Comparison of ENCODE assay signal across 9 cellular contexts in genomic region chr9:5582835-5583195, GRCh38. TPM values are rescaled to one million over a fixed set of nuclear protein-coding genes. Genes with fewer than 3 reads are reported as not detected.
DNase-seq lines count a peak whose midpoint lies in the region; ATAC-seq and TF ChIP-seq lines count a peak whose summit lies in the region.
"Had no signal": no experiment of that assay in that cellular context is flagged by ENCODE, and none has a peak within 500 bp of the region (broad histone marks: within the 10 kb centered on the region; RNA-seq: fewer than 3 reads in every experiment).

No MANE protein-coding gene starts in this region.

- H3K4me3 Mint-ChIP-seq in neural progenitor cell, result no peak overlapping the region

- TF ChIP-seq CTCF in RWPE2 (IDR thresholded peaks at IDR 0.05; ENCODE audit: poor library complexity, severe bottlenecking), result no peak
- TF ChIP-seq CTCF in neural progenitor cell (IDR thresholded peaks at IDR 0.05), result no peak

- H3K4me1 Mint-ChIP-seq in neural progenitor cell, result no peaks in the 10 kb centered on the region

- no peak overlapping the region for H3K9ac ChIP-seq in neural progenitor cell

- H3K27me3 ChIP-seq in RWPE2 (ENCODE audit: insufficient read depth, poor library complexity, severe bottlenecking) (no peaks in the 10 kb centered on the region), neural progenitor cell (no peaks in the 10 kb centered on the region)

- peak; percentile 43 for ATAC-seq in GM18519 (IDR thresholded peaks at IDR 0.05; ENCODE audit: low FRiP score, unreplicated experiment)
- ATAC-seq in HG02610 (IDR thresholded peaks at IDR 0.05; ENCODE audit: unreplicated experiment), result peak; percentile 42
- peak; percentile 24; the same call in 1 of the 3 replicates for ATAC-seq in RWPE2 (ENCODE audit: low read depth)

- H4K20me1 ChIP-seq in neural progenitor cell (ENCODE audit: low read depth), result no peaks in the 10 kb centered on the region

- DNase-seq in RWPE2 (ENCODE audit: low spot score) (no peak), epithelial cell of prostate (ENCODE audit: low read depth, low spot score) (no peak), DMS 273 treated with DMSO at 0.1 percent for 48 hours (lab: John Stamatoyannopoulos, UW) (no peak), neural progenitor cell (ENCODE audit: low spot score) (no peak)
- no peak for DNase-seq in activated CD4-positive, CD25-positive, alpha-beta regulatory T cell treated with anti-CD3 and anti-CD28 coated beads, Interleukin-2, amount 50 U/mL, for 72 hours
- DNase-seq: psoas muscle had no signal

- H3K27ac ChIP-seq in RWPE2 (ENCODE audit: poor library complexity, severe bottlenecking) (no peak overlapping the region), epithelial cell of prostate (peak overlapping the region; percentile 60), skin epidermis (peak overlapping the region in 12 of 21 experiments; percentile 2 to 73 (median 58)), neural progenitor cell (no peak overlapping the region)
- H3K27ac ChIP-seq: psoas muscle had no signal

- H3K9me3 ChIP-seq in RWPE2 (ENCODE audit: severe bottlenecking), result no peaks in the 10 kb centered on the region
- H3K9me3 ChIP-seq in neural progenitor cell (ENCODE audit: low read depth), result no peaks in the 10 kb centered on the region
- H3K9me3 ChIP-seq: psoas muscle had no signal

- H3K4me2 ChIP-seq in neural progenitor cell, result no peak overlapping the region

- H2AFZ ChIP-seq in neural progenitor cell (replicated peaks), result no peak overlapping the region

- no peaks in the 10 kb centered on the region for H3K36me3 ChIP-seq in RWPE2 (ENCODE audit: low read depth)
- no peaks in the 10 kb centered on the region for H3K36me3 ChIP-seq in neural progenitor cell

- no peaks in the 10 kb centered on the region for H3K36me3 Mint-ChIP-seq in neural progenitor cell

- H3K4me3 ChIP-seq in RWPE2 (ENCODE audit: severe bottlenecking) (no peak overlapping the region), skin epidermis (no peak overlapping the region), neural progenitor cell (no peak overlapping the region)
- H3K4me3 ChIP-seq: psoas muscle had no signal

- no peaks in the 10 kb centered on the region for H3K9me3 Mint-ChIP-seq in neural progenitor cell

- H3K79me2 ChIP-seq in neural progenitor cell (ENCODE audit: low read depth), result no peaks in the 10 kb centered on the region

- peaks cover 14% of the 10 kb centered on the region for H3K4me1 ChIP-seq in RWPE2 (ENCODE audit: insufficient read depth, poor library complexity, severe bottlenecking)
- H3K4me1 ChIP-seq in neural progenitor cell, result no peaks in the 10 kb centered on the region

- no peaks in the 10 kb centered on the region for H3K27me3 Mint-ChIP-seq in neural progenitor cell (ENCODE audit: insufficient read depth, low read depth)

- H3K27ac Mint-ChIP-seq in neural progenitor cell, result no peak overlapping the region

- no peaks in the 10 kb centered on the region for H3F3A ChIP-seq in neural progenitor cell (ENCODE audit: low read depth)

RNA-seq across cellular contexts. Expression of gene RIC1, which starts 46.1 kb away (rescaled TPM):
- 27.4 and 31.9 TPM in 2 replicates for total RNA-seq in neural progenitor cell (ENCODE audit: low replicate concordance)

Comparison
In these comparisons a context has a peak if more than half of its experiments do, and no peak if none do; other contexts are left out.
1. H3K27ac ChIP-seq: peak in epithelial cell of prostate (single experiment) and skin epidermis (12 of 21); none in RWPE2 (single experiment) and neural progenitor cell (single experiment).
2. Peak in every context shown above with its lines, with median percentiles within 50 percentile points of each other: ATAC-seq.